10 cellular contexts compared by ENCODE assay signal in the genomic region with DNA sequence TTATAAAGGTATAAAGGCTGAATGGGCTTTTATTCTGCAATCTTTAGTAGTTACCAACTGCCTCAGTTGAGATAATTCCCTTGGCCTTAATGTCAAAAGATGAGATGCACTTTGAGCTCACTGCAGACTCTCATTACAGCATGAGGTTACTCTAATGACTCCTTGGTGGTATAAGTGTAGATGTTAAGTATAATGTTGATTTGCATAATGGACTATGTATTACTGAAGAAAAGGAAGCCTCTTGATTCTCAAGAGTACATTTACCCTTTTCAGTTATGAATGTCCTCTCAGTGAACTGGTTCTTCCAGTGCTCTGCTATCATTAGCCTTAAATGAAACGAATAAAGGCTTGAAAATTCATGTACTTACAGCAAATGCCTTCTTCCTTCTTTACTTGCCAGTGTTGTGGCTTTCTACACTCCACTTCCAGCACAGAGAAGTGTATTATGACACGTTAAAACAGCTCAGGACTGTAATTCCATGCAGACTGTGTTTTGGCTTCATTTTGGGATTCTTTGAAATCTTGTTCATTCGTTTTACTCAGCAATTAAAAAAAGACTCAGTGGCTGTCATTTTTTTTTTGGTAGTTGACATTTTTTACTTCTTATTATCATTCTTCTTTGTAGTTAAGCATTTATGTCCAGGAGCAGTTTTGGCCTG.
DNase-seq lines count a peak whose midpoint lies in the region; ATAC-seq and TF ChIP-seq lines count a peak whose summit lies in the region.
"Had no signal": no experiment of that assay in that cellular context is flagged by ENCODE, and none has a peak within 500 bp of the region (broad histone marks: within the 10 kb centered on the region; RNA-seq: fewer than 3 reads in every experiment).

No MANE protein-coding gene starts in this region.

- WGBS in aorta, 2 donors, result 48 to 63% methylated on average over 3 of the region's 3 CpGs

- ATAC-seq in GM18870 (IDR thresholded peaks at IDR 0.05; ENCODE audit: unreplicated experiment) (peak; percentile 82), HG02642 (IDR thresholded peaks at IDR 0.05; ENCODE audit: poor library complexity, unreplicated experiment) (peak; percentile 77), aorta (ENCODE audit: low FRiP score) (no peak)
- ATAC-seq in stimulated activated memory B cell treated with anti-CD40 and anti-IgM and Interleukin-4, amounts not matched to agents 10 μg/mL and 1 μg/mL and 100 μg/mL, for 72 hours, result no peak
- ATAC-seq in effector memory CD8-positive, alpha-beta T cell (replicated peaks), result no peak

- intact Hi-C loops in aorta (cut with DNase I), result loop anchor here in 1 of 2 donors (10.0 kb wide), 1 partner anchor 95 kb away; a partner anchor contains a TSS

- H3K4me1 Mint-ChIP-seq in stimulated activated memory B cell treated with anti-CD40 and anti-IgM and Interleukin-4, amounts not matched to agents 10 μg/mL and 1 μg/mL and 100 μg/mL, for 72 hours, result no peaks in the 10 kb centered on the region
- peaks cover 0 to 7% of the 10 kb centered on the region in 2 donors for H3K4me1 Mint-ChIP-seq in effector memory CD8-positive, alpha-beta T cell (ENCODE audit: low read depth in 2 of 2)

- DNase-seq in NCI-H69 (lab: John Stamatoyannopoulos, UW) (peak; percentile 19), SJCRH30 (no peak), aorta (no peak)
- DNase-seq in effector memory CD8-positive, alpha-beta T cell, result no peak

- no peak overlapping the region for H3K4me3 Mint-ChIP-seq in stimulated activated memory B cell treated with anti-CD40 and anti-IgM and Interleukin-4, amounts not matched to agents 10 μg/mL and 1 μg/mL and 100 μg/mL, for 72 hours
- H3K4me3 Mint-ChIP-seq in effector memory CD8-positive, alpha-beta T cell, result no peak overlapping the region

- H3K27ac Mint-ChIP-seq in stimulated activated memory B cell treated with anti-CD40 and anti-IgM and Interleukin-4, amounts not matched to agents 10 μg/mL and 1 μg/mL and 100 μg/mL, for 72 hours, result no peak overlapping the region
- no peak overlapping the region for H3K27ac Mint-ChIP-seq in effector memory CD8-positive, alpha-beta T cell

- H3K4me3 ChIP-seq in neutrophil (ENCODE audit: low read depth in 1 of 2, low read length in 1 of 2) (no peak overlapping the region), SJCRH30 (no peak overlapping the region), aorta (ENCODE audit: low read length in 2 of 2) (no peak overlapping the region)
- H3K4me3 ChIP-seq: SJSA1 had no signal

- no peaks in the 10 kb centered on the region for H3K27me3 Mint-ChIP-seq in stimulated activated memory B cell treated with anti-CD40 and anti-IgM and Interleukin-4, amounts not matched to agents 10 μg/mL and 1 μg/mL and 100 μg/mL, for 72 hours
- H3K27me3 Mint-ChIP-seq in effector memory CD8-positive, alpha-beta T cell, result no peaks in the 10 kb centered on the region

- H3K4me1 ChIP-seq in neutrophil (ENCODE audit: control insufficient read depth in 1 of 2, insufficient read depth in 1 of 2, low read depth in 1 of 2, low read length in 1 of 2) (peaks cover 0 to 3% of the 10 kb centered on the region in 2 experiments), SJCRH30 (peaks cover 8% of the 10 kb centered on the region), aorta (ENCODE audit: control insufficient read depth in 1 of 2, insufficient read depth in 2 of 2, low read length in 2 of 2) (no peaks in the 10 kb centered on the region)

- peaks cover 76% of the 10 kb centered on the region for H3K36me3 ChIP-seq in neutrophil
- peaks cover 3% of the 10 kb centered on the region; the same call in 1 of the 2 replicates for H3K36me3 ChIP-seq in SJCRH30
- peaks cover 2 to 3% of the 10 kb centered on the region in 2 donors for H3K36me3 ChIP-seq in aorta (ENCODE audit: control insufficient read depth in 1 of 2, insufficient read depth in 2 of 2, low read length in 1 of 2)

- H3K36me3 Mint-ChIP-seq in stimulated activated memory B cell treated with anti-CD40 and anti-IgM and Interleukin-4, amounts not matched to agents 10 μg/mL and 1 μg/mL and 100 μg/mL, for 72 hours, result peaks cover 18% of the 10 kb centered on the region
- peaks cover 24% of the 10 kb centered on the region for H3K36me3 Mint-ChIP-seq in effector memory CD8-positive, alpha-beta T cell (ENCODE audit: insufficient read depth)

- no peaks in the 10 kb centered on the region for H3K9me3 Mint-ChIP-seq in stimulated activated memory B cell treated with anti-CD40 and anti-IgM and Interleukin-4, amounts not matched to agents 10 μg/mL and 1 μg/mL and 100 μg/mL, for 72 hours
- no peaks in the 10 kb centered on the region for H3K9me3 Mint-ChIP-seq in effector memory CD8-positive, alpha-beta T cell

- H3K27ac ChIP-seq in neutrophil (peak overlapping the region; percentile 26), SJCRH30 (no peak overlapping the region), aorta (ENCODE audit: low read depth in 1 of 2, low read length in 2 of 2) (no peak overlapping the region)
- H3K27ac ChIP-seq: parathyroid adenoma, SJSA1 had no signal

- TF ChIP-seq CTCF in neutrophil (IDR thresholded peaks at IDR 0.05), result no peak

- no peaks in the 10 kb centered on the region for H3K9me3 ChIP-seq in neutrophil
- no peaks in the 10 kb centered on the region for H3K9me3 ChIP-seq in SJCRH30 (replicated peaks)
- no peaks in the 10 kb centered on the region for H3K9me3 ChIP-seq in aorta (ENCODE audit: control insufficient read depth, low read length)
- H3K9me3 ChIP-seq: SJSA1 had no signal

- H3K27me3 ChIP-seq in neutrophil (no peaks in the 10 kb centered on the region), SJCRH30 (no peaks in the 10 kb centered on the region), aorta (ENCODE audit: control insufficient read depth in 1 of 2, insufficient read depth in 2 of 2, low read length in 1 of 2) (no peaks in the 10 kb centered on the region)
- H3K27me3 ChIP-seq: SJSA1 had no signal

Comparison
In these comparisons a context has a peak if more than half of its experiments do, and no peak if none do; other contexts are left out.
1. ATAC-seq: peak in GM18870 (single experiment) and HG02642 (single experiment); none in stimulated activated memory B cell treated with anti-CD40 and anti-IgM and Interleukin-4, amounts not matched to agents 10 μg/mL and 1 μg/mL and 100 μg/mL, for 72 hours (single experiment), effector memory CD8-positive, alpha-beta T cell (single experiment) and aorta (single experiment).